ENCODE assay signal across 37 cellular contexts in the genomic region with DNA sequence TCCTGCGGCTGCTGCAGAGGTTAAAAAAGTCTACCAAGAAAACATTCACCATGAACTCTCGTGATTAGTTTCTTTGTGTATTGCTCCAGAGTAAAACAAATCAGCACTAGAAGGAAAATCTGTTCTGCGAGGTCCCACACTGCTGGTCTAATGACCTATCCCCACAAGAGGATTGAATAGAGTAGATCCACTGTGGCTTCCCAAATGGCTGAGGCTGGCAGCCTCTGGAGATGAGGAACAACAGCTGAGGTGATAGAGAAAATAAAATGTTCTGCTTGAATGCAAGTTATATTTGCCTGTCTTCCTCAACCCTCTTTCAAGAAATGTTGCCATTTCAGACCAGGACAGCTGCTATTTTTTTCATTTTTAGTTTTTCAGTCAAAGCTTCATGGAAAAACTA.
"Had no signal": no experiment of that assay in that cellular context is flagged by ENCODE, and none has a peak within 500 bp of the region (broad histone marks: within the 10 kb centered on the region; RNA-seq: fewer than 3 reads in every experiment).

No MANE protein-coding gene starts in this region.

- DNase-seq: activated effector memory CD4-positive, alpha-beta T cell treated with anti-CD3 and anti-CD28 coated beads, Interleukin-2, amount 50 U/mL, for 16 hours; activated effector memory CD4-positive, alpha-beta T cell treated with Interleukin-2 at 50 U/mL for 16 hours; activated gamma-delta T cell; activated gamma-delta T cell treated with Interleukin-2 at 50 U/mL for 16 hours; activated naive CD4-positive, alpha-beta T cell; activated naive CD4-positive, alpha-beta T cell treated with anti-CD3 and anti-CD28 coated beads for 36 hours; activated naive CD4-positive, alpha-beta T cell treated with anti-CD3 and anti-CD28 coated beads, Interleukin-2, amount 10 ng/mL, durations not matched to agents 7 days and 5 days; activated naive CD4-positive, alpha-beta T cell treated with anti-CD3 and anti-CD28 coated beads, Interleukin-2, amount 50 U/mL, for 16 hours; activated naive CD4-positive, alpha-beta T cell treated with Interleukin-2 at 50 U/mL for 16 hours; activated naive CD8-positive, alpha-beta T cell treated with anti-CD3 and anti-CD28 coated beads for 36 hours; activated naive CD8-positive, alpha-beta T cell treated with anti-CD3 and anti-CD28 coated beads, Interleukin-2, amount 10 ng/mL, durations not matched to agents 7 days and 5 days; activated naive CD8-positive, alpha-beta T cell treated with anti-CD3 and anti-CD28 coated beads, Interleukin-2, amount 50 U/mL, for 24 hours; activated T-cell treated with anti-CD3 and anti-CD28 coated beads, Interleukin-2, amount 50 U/mL, for 24 hours; activated T-cell treated with anti-CD3 and anti-CD28 coated beads, Interleukin-2, amount 50 U/mL, for 4 hours; activated T-cell treated with anti-CD3 and anti-CD28 coated beads, Interleukin-2, amount 50 U/mL, for 48 hours; activated T-cell treated with anti-CD3 and anti-CD28 coated beads, Interleukin-2, amount 50 U/mL, for 72 hours; adrenal gland; amniotic stem cell; amygdala; anterior cingulate cortex; aorta; body of pancreas; brain microvascular endothelial cell; caudate nucleus; central memory CD4-positive, alpha-beta T cell; cerebellar nuclear complex had no signal

- H3K36me3 ChIP-seq: adrenal gland, ascending aorta, brain microvascular endothelial cell, breast epithelium, cardiac muscle cell had no signal

- H3K9me3 Mint-ChIP-seq: activated naive CD4-positive, alpha-beta T cell treated with anti-CD3 and anti-CD28 coated beads, Interleukin-2, amount 10 ng/mL, durations not matched to agents 7 days and 5 days; activated naive CD4-positive, alpha-beta T cell treated with anti-CD3 and anti-CD28 coated beads, Interleukin-2, amount 50 U/mL, for 24 hours; activated naive CD4-positive, alpha-beta T cell treated with anti-CD3 and anti-CD28 coated beads, Interleukin-2, amount 50 U/mL, for 72 hours; activated naive CD8-positive, alpha-beta T cell treated with anti-CD3 and anti-CD28 coated beads for 36 hours; activated naive CD8-positive, alpha-beta T cell treated with anti-CD3 and anti-CD28 coated beads, Interleukin-2, amount 10 ng/mL, durations not matched to agents 7 days and 5 days; activated naive CD8-positive, alpha-beta T cell treated with anti-CD3 and anti-CD28 coated beads, Interleukin-2, amount 50 U/mL, for 24 hours; activated T-cell treated with anti-CD3 and anti-CD28 coated beads, Interleukin-2, amount 50 U/mL, for 4 hours; activated T-cell treated with anti-CD3 and anti-CD28 coated beads, Interleukin-2, amount 50 U/mL, for 72 hours; activated T-helper 1 cell treated with anti-CD3 and anti-CD28 coated beads, Interleukin-12 subunit alpha, Interleukin-12 subunit beta, Interleukin-2, Interleukin-4 antibody, amounts not matched to agents 30 ng/mL and 10 ng/mL and 1 ng/mL, durations not matched to agents 14 hours and 24 hours and 36 hours; activated T-helper 17 cell treated with anti-CD3 and anti-CD28 coated beads, Interleukin-2, amount 50 U/mL, for 72 hours; brain; central memory CD8-positive, alpha-beta T cell had no signal

- H3K27ac ChIP-seq: adrenal gland, ascending aorta, body of pancreas, brain microvascular endothelial cell, breast epithelium, cardiac muscle cell had no signal

- H3K27me3 ChIP-seq: adrenal gland, ascending aorta, body of pancreas, brain microvascular endothelial cell, breast epithelium, cardiac muscle cell had no signal

- H3K4me1 ChIP-seq: adrenal gland, ascending aorta, body of pancreas, breast epithelium had no signal

- H3K9me3 ChIP-seq: adrenal gland, ascending aorta, body of pancreas, breast epithelium had no signal

- H3K4me1 Mint-ChIP-seq: activated naive CD4-positive, alpha-beta T cell treated with anti-CD3 and anti-CD28 coated beads, Interleukin-2, amount 10 ng/mL, durations not matched to agents 7 days and 5 days; activated naive CD4-positive, alpha-beta T cell treated with anti-CD3 and anti-CD28 coated beads, Interleukin-2, amount 50 U/mL, for 24 hours; activated naive CD8-positive, alpha-beta T cell treated with anti-CD3 and anti-CD28 coated beads for 36 hours; activated naive CD8-positive, alpha-beta T cell treated with anti-CD3 and anti-CD28 coated beads, Interleukin-2, amount 10 ng/mL, durations not matched to agents 7 days and 5 days; activated naive CD8-positive, alpha-beta T cell treated with anti-CD3 and anti-CD28 coated beads, Interleukin-2, amount 50 U/mL, for 24 hours; activated T-helper 17 cell treated with anti-CD3 and anti-CD28 coated beads, Interleukin-2, amount 50 U/mL, for 72 hours; central memory CD8-positive, alpha-beta T cell had no signal

- ATAC-seq: activated naive CD4-positive, alpha-beta T cell treated with anti-CD3 and anti-CD28 coated beads, Interleukin-2, amount 50 U/mL, for 72 hours; activated naive CD8-positive, alpha-beta T cell treated with anti-CD3 and anti-CD28 coated beads, Interleukin-2, amount 50 U/mL, for 24 hours; activated T-cell treated with anti-CD3 and anti-CD28 coated beads, Interleukin-2, amount 50 U/mL, for 4 hours; activated T-cell treated with anti-CD3 and anti-CD28 coated beads, Interleukin-2, amount 50 U/mL, for 72 hours; activated T-helper 17 cell treated with anti-CD3 and anti-CD28 coated beads, Interleukin-2, amount 50 U/mL, for 72 hours; body of pancreas had no signal

- H3K36me3 Mint-ChIP-seq: activated naive CD4-positive, alpha-beta T cell treated with anti-CD3 and anti-CD28 coated beads, Interleukin-2, amount 10 ng/mL, durations not matched to agents 7 days and 5 days; activated naive CD4-positive, alpha-beta T cell treated with anti-CD3 and anti-CD28 coated beads, Interleukin-2, amount 50 U/mL, for 24 hours; activated naive CD4-positive, alpha-beta T cell treated with anti-CD3 and anti-CD28 coated beads, Interleukin-2, amount 50 U/mL, for 72 hours; activated naive CD8-positive, alpha-beta T cell; activated naive CD8-positive, alpha-beta T cell treated with anti-CD3 and anti-CD28 coated beads for 36 hours; activated naive CD8-positive, alpha-beta T cell treated with anti-CD3 and anti-CD28 coated beads, Interleukin-2, amount 10 ng/mL, durations not matched to agents 7 days and 5 days; brain had no signal

- H3K27ac Mint-ChIP-seq: activated naive CD4-positive, alpha-beta T cell treated with anti-CD3 and anti-CD28 coated beads for 36 hours; activated naive CD4-positive, alpha-beta T cell treated with anti-CD3 and anti-CD28 coated beads, Interleukin-2, amount 10 ng/mL, durations not matched to agents 7 days and 5 days; activated naive CD4-positive, alpha-beta T cell treated with anti-CD3 and anti-CD28 coated beads, Interleukin-2, amount 50 U/mL, for 24 hours; activated naive CD4-positive, alpha-beta T cell treated with anti-CD3 and anti-CD28 coated beads, Interleukin-2, amount 50 U/mL, for 72 hours; activated naive CD8-positive, alpha-beta T cell; activated naive CD8-positive, alpha-beta T cell treated with anti-CD3 and anti-CD28 coated beads for 36 hours; activated naive CD8-positive, alpha-beta T cell treated with anti-CD3 and anti-CD28 coated beads, Interleukin-2, amount 10 ng/mL, durations not matched to agents 7 days and 5 days; activated naive CD8-positive, alpha-beta T cell treated with anti-CD3 and anti-CD28 coated beads, Interleukin-2, amount 50 U/mL, for 24 hours; activated T-cell treated with anti-CD3 and anti-CD28 coated beads, Interleukin-2, amount 50 U/mL, for 24 hours; activated T-cell treated with anti-CD3 and anti-CD28 coated beads, Interleukin-2, amount 50 U/mL, for 72 hours; activated T-helper 1 cell treated with anti-CD3 and anti-CD28 coated beads, Interleukin-12 subunit alpha, Interleukin-12 subunit beta, Interleukin-2, Interleukin-4 antibody, amounts not matched to agents 30 ng/mL and 10 ng/mL and 1 ng/mL, durations not matched to agents 14 hours and 24 hours and 36 hours; activated T-helper 17 cell treated with anti-CD3 and anti-CD28 coated beads, Interleukin-2, amount 50 U/mL, for 72 hours; activated T-helper 2 cell treated with anti-CD3 and anti-CD28 coated beads, Interferon-gamma antibody, Interleukin-2, Interleukin-4, amounts not matched to agents 10 μg/mL and 5 μg/mL and 100 μg/mL, durations not matched to agents 14 hours and 24 hours and 36 hours; brain had no signal

- H3K27me3 Mint-ChIP-seq: activated naive CD4-positive, alpha-beta T cell treated with anti-CD3 and anti-CD28 coated beads, Interleukin-2, amount 10 ng/mL, durations not matched to agents 7 days and 5 days; activated naive CD4-positive, alpha-beta T cell treated with anti-CD3 and anti-CD28 coated beads, Interleukin-2, amount 50 U/mL, for 24 hours; activated naive CD8-positive, alpha-beta T cell; activated naive CD8-positive, alpha-beta T cell treated with anti-CD3 and anti-CD28 coated beads for 36 hours; activated naive CD8-positive, alpha-beta T cell treated with anti-CD3 and anti-CD28 coated beads, Interleukin-2, amount 10 ng/mL, durations not matched to agents 7 days and 5 days; activated naive CD8-positive, alpha-beta T cell treated with anti-CD3 and anti-CD28 coated beads, Interleukin-2, amount 50 U/mL, for 24 hours; activated T-cell treated with anti-CD3 and anti-CD28 coated beads, Interleukin-2, amount 50 U/mL, for 24 hours; activated T-helper 17 cell treated with anti-CD3 and anti-CD28 coated beads, Interleukin-2, amount 50 U/mL, for 72 hours; brain; central memory CD8-positive, alpha-beta T cell had no signal

- H3K4me3 ChIP-seq: adrenal gland, ascending aorta, body of pancreas, breast epithelium, cardiac muscle cell had no signal

- H3K4me3 Mint-ChIP-seq: activated naive CD4-positive, alpha-beta T cell treated with anti-CD3 and anti-CD28 coated beads for 36 hours; activated naive CD4-positive, alpha-beta T cell treated with anti-CD3 and anti-CD28 coated beads, Interleukin-2, amount 10 ng/mL, durations not matched to agents 7 days and 5 days; activated naive CD4-positive, alpha-beta T cell treated with anti-CD3 and anti-CD28 coated beads, Interleukin-2, amount 50 U/mL, for 24 hours; activated naive CD8-positive, alpha-beta T cell; activated naive CD8-positive, alpha-beta T cell treated with anti-CD3 and anti-CD28 coated beads for 36 hours; activated naive CD8-positive, alpha-beta T cell treated with anti-CD3 and anti-CD28 coated beads, Interleukin-2, amount 10 ng/mL, durations not matched to agents 7 days and 5 days; activated naive CD8-positive, alpha-beta T cell treated with anti-CD3 and anti-CD28 coated beads, Interleukin-2, amount 50 U/mL, for 24 hours; activated T-cell treated with anti-CD3 and anti-CD28 coated beads, Interleukin-2, amount 50 U/mL, for 24 hours; activated T-cell treated with anti-CD3 and anti-CD28 coated beads, Interleukin-2, amount 50 U/mL, for 4 hours; activated T-cell treated with anti-CD3 and anti-CD28 coated beads, Interleukin-2, amount 50 U/mL, for 72 hours; activated T-helper 1 cell treated with anti-CD3 and anti-CD28 coated beads, Interleukin-12 subunit alpha, Interleukin-12 subunit beta, Interleukin-2, Interleukin-4 antibody, amounts not matched to agents 30 ng/mL and 10 ng/mL and 1 ng/mL, durations not matched to agents 14 hours and 24 hours and 36 hours; activated T-helper 17 cell treated with anti-CD3 and anti-CD28 coated beads, Interleukin-2, amount 50 U/mL, for 72 hours; brain; central memory CD8-positive, alpha-beta T cell had no signal
